Comparison of ENCODE assay signal across 13 cellular contexts in genomic region chr20:1331801-1332453, GRCh38. TPM values are rescaled to one million over a fixed set of nuclear protein-coding genes. Genes with fewer than 3 reads are reported as not detected.
DNase-seq lines count a peak whose midpoint lies in the region; ATAC-seq and TF ChIP-seq lines count a peak whose summit lies in the region.
"Had no signal": no experiment of that assay in that cellular context is flagged by ENCODE, and none has a peak within 500 bp of the region (broad histone marks: within the 10 kb centered on the region; RNA-seq: fewer than 3 reads in every experiment).

No MANE protein-coding gene starts in this region.

- no peak overlapping the region for H3K4me3 Mint-ChIP-seq in natural killer cell treated with Interleukin-12 subunit alpha and Interleukin-12 subunit beta and Interleukin-15 and Interleukin-18, amount 100 ng/mL, for 72 hours
- H3K4me3 Mint-ChIP-seq in natural killer cell = no peak overlapping the region
- peak overlapping the region in 2 of 10 donors; percentile 45 to 72 for H3K4me3 Mint-ChIP-seq in naive thymus-derived CD4-positive, alpha-beta T cell

- no peak for TF ChIP-seq CTCF in natural killer cell (IDR thresholded peaks at IDR 0.05)
- no peak for TF ChIP-seq CTCF in uterus (IDR thresholded peaks at IDR 0.05)

- H3K27me3 Mint-ChIP-seq in natural killer cell treated with Interleukin-12 subunit alpha and Interleukin-12 subunit beta and Interleukin-15 and Interleukin-18, amount 100 ng/mL, for 72 hours = no peaks in the 10 kb centered on the region
- H3K27me3 Mint-ChIP-seq in natural killer cell (ENCODE audit: low read depth in 2 of 2) = no peaks in the 10 kb centered on the region
- no peaks in the 10 kb centered on the region for H3K27me3 Mint-ChIP-seq in naive thymus-derived CD4-positive, alpha-beta T cell

- H3K4me3 ChIP-seq in naive thymus-derived CD4-positive, alpha-beta T cell (ENCODE audit: low read length) = no peak overlapping the region
- H3K4me3 ChIP-seq in uterus = no peak overlapping the region

- H3K27ac Mint-ChIP-seq in natural killer cell treated with Interleukin-12 subunit alpha and Interleukin-12 subunit beta and Interleukin-15 and Interleukin-18, amount 100 ng/mL, for 72 hours = peak overlapping the region; percentile 9 to 69
- peak overlapping the region in 1 of 2 donors; percentile 72 for H3K27ac Mint-ChIP-seq in natural killer cell
- peak overlapping the region in 7 of 9 donors; percentile 20 to 99 (median 64) for H3K27ac Mint-ChIP-seq in naive thymus-derived CD4-positive, alpha-beta T cell

- intact Hi-C loops in natural killer cell (cut with micrococcal nuclease) (no loop called here), uterus (cut with DNase I; ENCODE audit: low total_unique reads) (no loop called here)
- intact Hi-C loops in naive thymus-derived CD4-positive, alpha-beta T cell (cut with micrococcal nuclease) = no loop called here

- no peak for ATAC-seq in natural killer cell treated with Interleukin-12 subunit alpha and Interleukin-12 subunit beta and Interleukin-15 and Interleukin-18, amount 100 ng/mL, for 72 hours
- ATAC-seq in natural killer cell (no peak), HG03469 (IDR thresholded peaks at IDR 0.05; ENCODE audit: unreplicated experiment) (no peak), GM18520 (IDR thresholded peaks at IDR 0.05; ENCODE audit: unreplicated experiment) (no peak)
- ATAC-seq in naive thymus-derived CD4-positive, alpha-beta T cell = no peak

- no peaks in the 10 kb centered on the region for H3K27me3 ChIP-seq in naive thymus-derived CD4-positive, alpha-beta T cell (ENCODE audit: control insufficient read depth in 2 of 2, insufficient read depth in 2 of 2, low read length in 2 of 2)
- H3K27me3 ChIP-seq in uterus = no peaks in the 10 kb centered on the region

- TF ChIP-seq POLR2A in uterus (IDR thresholded peaks at IDR 0.05) = no peak

- no peak for DNase-seq in natural killer cell treated with Interleukin-12 subunit alpha and Interleukin-12 subunit beta and Interleukin-15 and Interleukin-18, amount 100 ng/mL, for 72 hours (ENCODE audit: low spot score)
- no peak for DNase-seq in natural killer cell
- peak in 1 of 9 donors; percentile 12 for DNase-seq in naive thymus-derived CD4-positive, alpha-beta T cell
- no peak for DNase-seq in uterus
- no peak for DNase-seq in putamen (ENCODE audit: low spot score)
- DNase-seq: AML-193; DMS53; foreskin fibroblast; mesendoderm; NK-92 treated with Interleukin-12 subunit alpha and Interleukin-12 subunit beta, amount 100 ng/mL, for 24 hours had no signal

- CTCF ChIA-PET in naive thymus-derived CD4-positive, alpha-beta T cell (lab: Charles Lee) = no interaction called here

- H3K36me3 ChIP-seq in naive thymus-derived CD4-positive, alpha-beta T cell (ENCODE audit: control insufficient read depth in 2 of 3, insufficient read depth in 3 of 3, low read length in 3 of 3) = peaks cover 0 to 34% (median 0%) of the 10 kb centered on the region in 3 experiments
- no peaks in the 10 kb centered on the region for H3K36me3 ChIP-seq in uterus

- no peaks in the 10 kb centered on the region for H3K9me3 ChIP-seq in naive thymus-derived CD4-positive, alpha-beta T cell (ENCODE audit: control insufficient read depth in 2 of 3, low read length in 3 of 3)
- H3K9me3 ChIP-seq in uterus = no peaks in the 10 kb centered on the region

- H3K27ac ChIP-seq in angular gyrus (ENCODE audit: low read depth, low read length) (peak overlapping the region; percentile 70), uterus (peak overlapping the region; percentile 98 to 100)
- no peak overlapping the region for H3K27ac ChIP-seq in naive thymus-derived CD4-positive, alpha-beta T cell (ENCODE audit: low read depth, low read length)

- no peaks in the 10 kb centered on the region for H3K9me3 Mint-ChIP-seq in natural killer cell treated with Interleukin-12 subunit alpha and Interleukin-12 subunit beta and Interleukin-15 and Interleukin-18, amount 100 ng/mL, for 72 hours
- H3K9me3 Mint-ChIP-seq in natural killer cell = no peaks in the 10 kb centered on the region
- no peaks in the 10 kb centered on the region for H3K9me3 Mint-ChIP-seq in naive thymus-derived CD4-positive, alpha-beta T cell

- H3K36me3 Mint-ChIP-seq in natural killer cell treated with Interleukin-12 subunit alpha and Interleukin-12 subunit beta and Interleukin-15 and Interleukin-18, amount 100 ng/mL, for 72 hours = no peaks in the 10 kb centered on the region
- H3K36me3 Mint-ChIP-seq in natural killer cell = no peaks in the 10 kb centered on the region
- peaks cover 0 to 20% (median 0%) of the 10 kb centered on the region in 5 donors for H3K36me3 Mint-ChIP-seq in naive thymus-derived CD4-positive, alpha-beta T cell

- peaks cover 4 to 37% of the 10 kb centered on the region in 2 donors for H3K4me1 Mint-ChIP-seq in natural killer cell treated with Interleukin-12 subunit alpha and Interleukin-12 subunit beta and Interleukin-15 and Interleukin-18, amount 100 ng/mL, for 72 hours (ENCODE audit: low read depth in 2 of 2)
- H3K4me1 Mint-ChIP-seq in natural killer cell = peaks cover 7 to 24% of the 10 kb centered on the region in 2 donors
- peaks cover 23 to 60% (median 50%) of the 10 kb centered on the region in 7 donors for H3K4me1 Mint-ChIP-seq in naive thymus-derived CD4-positive, alpha-beta T cell

- peaks cover 0 to 12% of the 10 kb centered on the region in 2 donors for H3K4me1 ChIP-seq in naive thymus-derived CD4-positive, alpha-beta T cell (ENCODE audit: control insufficient read depth in 2 of 2, insufficient read depth in 2 of 2, low read length in 2 of 2)
- peaks cover 13 to 21% of the 10 kb centered on the region in 2 donors for H3K4me1 ChIP-seq in uterus

- POLR2A ChIA-PET in naive thymus-derived CD4-positive, alpha-beta T cell (lab: Charles Lee) = interaction anchor here (0.8 to 0.9 kb wide), 2 partner anchors 55 to 67 kb away, joined by 3 read pairs; no protein-coding TSS in a partner anchor

RNA-seq across cellular contexts. Expression of gene SDCBP2, which starts 3.0 kb away (rescaled TPM):
- 1 to 10 TPM in 1 of 2 donors, under 1 TPM in 1; 0.89 to 1.5 TPM for total RNA-seq in natural killer cell treated with Interleukin-12 subunit alpha and Interleukin-12 subunit beta and Interleukin-15 and Interleukin-18, amount 100 ng/mL, for 72 hours
- total RNA-seq in natural killer cell (1 to 10 TPM; 2.0 to 2.7 (median 2.6) TPM), uterus (1 to 10 TPM in 3 of 4 donors, under 1 TPM in 1; 0.26 to 9.1 (median 5.5) TPM)
- 1 to 10 TPM; 1.0 to 3.6 (median 1.4) TPM for total RNA-seq in naive thymus-derived CD4-positive, alpha-beta T cell
- 1 to 10 TPM; 1.3 to 1.9 TPM for polyA plus RNA-seq in naive thymus-derived CD4-positive, alpha-beta T cell
